Comparison of ENCODE assay signal across 11 cellular contexts in genomic region chr3:138935505-138935863, GRCh38. TPM values are rescaled to one million over a fixed set of nuclear protein-coding genes. Genes with fewer than 3 reads are reported as not detected.
DNase-seq lines count a peak whose midpoint lies in the region; ATAC-seq and TF ChIP-seq lines count a peak whose summit lies in the region.
"Had no signal": no experiment of that assay in that cellular context is flagged by ENCODE, and none has a peak within 500 bp of the region (broad histone marks: within the 10 kb centered on the region; RNA-seq: fewer than 3 reads in every experiment).

No MANE protein-coding gene starts in this region.

- TF ChIP-seq CTCF in DOHH2 (IDR thresholded peaks at IDR 0.05; ENCODE audit: low read depth, low read length, poor library complexity, severe bottlenecking) (no peak), mammary epithelial cell (conservative IDR thresholded peaks at IDR 0.05 in 1 of 2, IDR thresholded peaks at IDR 0.05 in 1 of 2; ENCODE audit: extremely low read depth in 1 of 2, insufficient read depth in 1 of 2, low read depth in 1 of 2, low read length in 2 of 2) (no peak), neural progenitor cell (IDR thresholded peaks at IDR 0.05) (no peak)

- in situ Hi-C loops in mammary epithelial cell (cut with MboI; ENCODE audit: low sequenced_read_pairs in 2 of 2), result loop anchor here (10.0 kb wide), 2 partner anchors 379 to 399 kb away; no protein-coding TSS in a partner anchor

- H3K4me3 ChIP-seq in DOHH2 (ENCODE audit: low read length) (peak overlapping the region; percentile 54), MG63 (peak overlapping the region; percentile 46), mammary epithelial cell (replicated peaks in 1 of 3; ENCODE audit: insufficient read depth in 1 of 3, low read depth in 2 of 3, low read length in 3 of 3) (no peak overlapping the region), neural progenitor cell (peak overlapping the region; percentile 47)

- no peak for ATAC-seq in HG02678 (IDR thresholded peaks at IDR 0.05; ENCODE audit: unreplicated experiment)

- peaks cover 28% of the 10 kb centered on the region for H3K4me1 Mint-ChIP-seq in neural progenitor cell

- H3K27me3 ChIP-seq in DOHH2 (ENCODE audit: control insufficient read depth, low read length) (peaks cover 44% of the 10 kb centered on the region), MG63 (no peaks in the 10 kb centered on the region), mammary epithelial cell (ENCODE audit: insufficient read depth, low read length) (peaks cover 36% of the 10 kb centered on the region), neural progenitor cell (peaks cover 75% of the 10 kb centered on the region)

- H3K4me1 ChIP-seq in DOHH2 (ENCODE audit: control insufficient read depth, low read length) (peaks cover 4% of the 10 kb centered on the region; the same call in 1 of the 2 replicates), mammary epithelial cell (ENCODE audit: insufficient read depth, low read length) (peaks cover 19% of the 10 kb centered on the region), neural progenitor cell (peaks cover 21% of the 10 kb centered on the region)

- H2AFZ ChIP-seq in mammary epithelial cell (ENCODE audit: low read depth, low read length), result peak overlapping the region; percentile 83
- H2AFZ ChIP-seq in neural progenitor cell (replicated peaks), result peak overlapping the region; percentile 98

- CTCF ChIA-PET in mammary epithelial cell (lab: Charles Lee; ENCODE audit: low non-redundant PET), result interaction anchor here (0.5 to 1.0 kb wide), 6 partner anchors 11 to 1014 kb away, joined by 3 to 8 read pairs (median 4); partner anchors contain the start of genes FOXL2 and FOXL2NB

- intact Hi-C loops in mammary epithelial cell (cut with micrococcal nuclease), result loop anchor here (5.0 kb wide), 2 partner anchors 177 to 603 kb away; no protein-coding TSS in a partner anchor

- no peaks in the 10 kb centered on the region for H3K36me3 Mint-ChIP-seq in neural progenitor cell

- H3K9me3 ChIP-seq in DOHH2 (ENCODE audit: control insufficient read depth, insufficient read depth, low read length) (no peaks in the 10 kb centered on the region), MG63 (no peaks in the 10 kb centered on the region; the same call in 1 of the 2 replicates), mammary epithelial cell (replicated peaks; ENCODE audit: insufficient read depth, low read length) (no peaks in the 10 kb centered on the region), neural progenitor cell (ENCODE audit: low read depth) (no peaks in the 10 kb centered on the region)
- H3K9me3 ChIP-seq: gastrocnemius medialis had no signal

- no peak overlapping the region for H3K27ac Mint-ChIP-seq in neural progenitor cell

- H3K9ac ChIP-seq in mammary epithelial cell (ENCODE audit: insufficient read depth, low read length) (no peak overlapping the region), neural progenitor cell (no peak overlapping the region)

- peak overlapping the region; percentile 82 for H3K4me3 Mint-ChIP-seq in neural progenitor cell

- 95% methylated on average over 7 of the region's 7 CpGs for WGBS in mammary epithelial cell (ENCODE audit: low coverage, missing lambda C conversion rate)

- no peak for DNase-seq in MG63
- DNase-seq in mammary epithelial cell, result no peak
- DNase-seq in neural progenitor cell (ENCODE audit: low spot score), result no peak
- no peak for DNase-seq in DMS114 treated with DMSO at 0.1 percent for 48 hours (lab: John Stamatoyannopoulos, UW; ENCODE audit: unreplicated experiment)
- DNase-seq in NCI-H226, result no peak
- DNase-seq in hippocampal formation (lab: John Stamatoyannopoulos, UW), result no peak
- DNase-seq: KG1 had no signal

- no peaks in the 10 kb centered on the region for H3F3A ChIP-seq in DOHH2 (ENCODE audit: control insufficient read depth, insufficient read depth)
- H3F3A ChIP-seq in neural progenitor cell (ENCODE audit: low read depth), result peaks cover 26% of the 10 kb centered on the region

- no TSS peak for BruUV-seq in mammary epithelial cell (replicated peaks; lab: Mats Ljungman, UMichigan)

- no peaks in the 10 kb centered on the region for H3K79me2 ChIP-seq in DOHH2 (ENCODE audit: control insufficient read depth, low read length)
- no peaks in the 10 kb centered on the region for H3K79me2 ChIP-seq in mammary epithelial cell (ENCODE audit: insufficient read depth, low read length)
- H3K79me2 ChIP-seq in neural progenitor cell (ENCODE audit: low read depth), result no peaks in the 10 kb centered on the region

- H3K4me2 ChIP-seq in DOHH2 (ENCODE audit: low read length) (peak overlapping the region; percentile 50), mammary epithelial cell (ENCODE audit: insufficient read depth, low read depth, low read length) (peak overlapping the region; percentile 85), neural progenitor cell (peak overlapping the region; percentile 84)

- peaks cover 52% of the 10 kb centered on the region for H3K27me3 Mint-ChIP-seq in neural progenitor cell (ENCODE audit: insufficient read depth, low read depth)

- dilution Hi-C loops in mammary epithelial cell (cut with HindIII; ENCODE audit: low sequenced_read_pairs), result no loop called here

- no peak overlapping the region for H3K27ac ChIP-seq in DOHH2 (ENCODE audit: low read depth, low read length)
- no peak overlapping the region for H3K27ac ChIP-seq in mammary epithelial cell (ENCODE audit: insufficient read depth, low read depth, low read length)
- H3K27ac ChIP-seq in neural progenitor cell, result no peak overlapping the region
- H3K27ac ChIP-seq: gastrocnemius medialis had no signal

- H4K20me1 ChIP-seq in DOHH2 (ENCODE audit: control insufficient read depth, insufficient read depth, low read depth, low read length), result no peaks in the 10 kb centered on the region
- H4K20me1 ChIP-seq in mammary epithelial cell (ENCODE audit: insufficient read depth, low read length), result no peaks in the 10 kb centered on the region
- peaks cover 42% of the 10 kb centered on the region for H4K20me1 ChIP-seq in neural progenitor cell (ENCODE audit: low read depth)

- H3K9me2 ChIP-seq in DOHH2 (replicated peaks; ENCODE audit: control insufficient read depth, low read length), result no peaks in the 10 kb centered on the region

- no peaks in the 10 kb centered on the region for H3K9me3 Mint-ChIP-seq in neural progenitor cell

- no peaks in the 10 kb centered on the region for H3K36me3 ChIP-seq in DOHH2 (ENCODE audit: control insufficient read depth, low read length)
- no peaks in the 10 kb centered on the region for H3K36me3 ChIP-seq in MG63
- no peaks in the 10 kb centered on the region for H3K36me3 ChIP-seq in mammary epithelial cell (ENCODE audit: insufficient read depth, low read length)
- no peaks in the 10 kb centered on the region for H3K36me3 ChIP-seq in neural progenitor cell
- H3K36me3 ChIP-seq: gastrocnemius medialis had no signal

RNA-seq across cellular contexts. Expression of gene FOXL2, which starts 11.5 kb away (rescaled TPM):
- total RNA-seq in MG63 (2014; rRNA removed; shearing (Covaris generic); ENCODE audit: low replicate concordance), result not detected in 2 replicates
- total RNA-seq in mammary epithelial cell (1 to 10 TPM in 1 of 2 donors, under 1 TPM in 1; 0.64 to 1.5 TPM), neural progenitor cell (ENCODE audit: low replicate concordance) (not detected in 2 replicates)
- 0.48 TPM for polyA plus RNA-seq in mammary epithelial cell
- not detected for polyA minus RNA-seq in mammary epithelial cell
- total RNA-seq: G401, gastrocnemius medialis had no signal

RNA-seq across cellular contexts. Expression of gene FOXL2NB, which starts 11.5 kb away (rescaled TPM):
- not detected in 2 replicates for total RNA-seq in MG63 (2014; rRNA removed; shearing (Covaris generic); ENCODE audit: low replicate concordance)
- total RNA-seq in mammary epithelial cell (under 1 TPM; 0.42 to 0.50 TPM), neural progenitor cell (ENCODE audit: low replicate concordance) (0.09 TPM in 1 of 2 replicates, not detected in the other)
- polyA plus RNA-seq in mammary epithelial cell, result 0.09 TPM
- not detected for polyA minus RNA-seq in mammary epithelial cell
- total RNA-seq: gastrocnemius medialis had no signal

Comparison
In these comparisons a context has a peak if more than half of its experiments do, and no peak if none do; other contexts are left out.
1. H3K4me3 ChIP-seq: peak in DOHH2 (single experiment), MG63 (single experiment) and neural progenitor cell (single experiment); none in mammary epithelial cell (0 of 3).
2. Peak in every context shown above with its lines, with median percentiles within 50 percentile points of each other: H3K4me2 ChIP-seq.